Comparison of ENCODE assay signal across 15 cellular contexts in genomic region chr6:138239774-138240173, GRCh38. TPM values are rescaled to one million over a fixed set of nuclear protein-coding genes. Genes with fewer than 3 reads are reported as not detected.
DNase-seq lines count a peak whose midpoint lies in the region; ATAC-seq and TF ChIP-seq lines count a peak whose summit lies in the region.
"Had no signal": no experiment of that assay in that cellular context is flagged by ENCODE, and none has a peak within 500 bp of the region (broad histone marks: within the 10 kb centered on the region; RNA-seq: fewer than 3 reads in every experiment).

No MANE protein-coding gene starts in this region.

- H3K9ac ChIP-seq in trophoblast cell (ENCODE audit: low read length): no peak overlapping the region
- H3K9ac ChIP-seq: BLaER1 treated with 17β-estradiol and CSF1 and Interleukin-3, amounts not matched to agents 10 nM and 100 nM had no signal

- no peak overlapping the region for H2BK12ac ChIP-seq in trophoblast cell (ENCODE audit: low read length)

- H3K9me3 ChIP-seq in right lobe of liver (no peaks in the 10 kb centered on the region), trophoblast cell (ENCODE audit: insufficient read depth, low read depth, low read length) (no peaks in the 10 kb centered on the region)
- H3K9me3 ChIP-seq: BLaER1 treated with 17β-estradiol and CSF1 and Interleukin-3, amounts not matched to agents 10 nM and 100 nM; HAP-1 had no signal

- H3K4ac ChIP-seq in trophoblast cell (ENCODE audit: low read depth, low read length): no peak overlapping the region

- H3K36me3 ChIP-seq in right lobe of liver: no peaks in the 10 kb centered on the region
- H3K36me3 ChIP-seq in trophoblast cell (ENCODE audit: control insufficient read depth in 1 of 2, insufficient read depth in 2 of 2, low read length in 2 of 2): no peaks in the 10 kb centered on the region
- H3K36me3 ChIP-seq: BLaER1 treated with 17β-estradiol and CSF1 and Interleukin-3, amounts not matched to agents 10 nM and 100 nM; HAP-1 had no signal

- no peak overlapping the region for H4K12ac ChIP-seq in trophoblast cell (ENCODE audit: low read depth, low read length)

- DNase-seq in NCI-H1092 treated with DMSO at 0.1 percent for 48 hours (lab: John Stamatoyannopoulos, UW) (peak; percentile 0), NCI-H1092 (lab: John Stamatoyannopoulos, UW) (no peak), right lobe of liver (no peak), trophoblast cell (no peak), activated gamma-delta T cell treated with Interleukin-2 at 50 U/mL for 16 hours (no peak), H4 (ENCODE audit: low spot score) (no peak)
- DNase-seq: Calu3; CD4-positive, alpha-beta T cell; DMS79 treated with DMSO at 0.1 percent for 48 hours had no signal

- WGBS in right lobe of liver (ENCODE audit: insufficient coverage, low coverage, low lambda C conversion rate, missing lambda C conversion rate): 44% methylated on average over 1 of the region's 1 CpG
- no CpG with 5 or more reads among the region's 1 CpG for WGBS in trophoblast cell (ENCODE audit: extremely low coverage, insufficient coverage, insufficient read length)

- H3K14ac ChIP-seq in trophoblast cell (ENCODE audit: low read length): no peak overlapping the region

- H3K4me2 ChIP-seq in trophoblast cell (ENCODE audit: low read length): no peak overlapping the region
- H3K4me2 ChIP-seq: BLaER1 treated with 17β-estradiol and CSF1 and Interleukin-3, amounts not matched to agents 10 nM and 100 nM; GM23338 had no signal

- no peak overlapping the region for H3K18ac ChIP-seq in trophoblast cell (ENCODE audit: low read length)

- no peak overlapping the region for H2BK5ac ChIP-seq in trophoblast cell (ENCODE audit: low read depth, low read length, poor library complexity)

- no peak overlapping the region for H3K4me3 ChIP-seq in right lobe of liver
- H3K4me3 ChIP-seq in trophoblast cell (ENCODE audit: low read depth, low read length): no peak overlapping the region
- H3K4me3 ChIP-seq: BLaER1 treated with 17β-estradiol and CSF1 and Interleukin-3, amounts not matched to agents 10 nM and 100 nM; GM23338; HAP-1 had no signal

- H3K79me2 ChIP-seq in trophoblast cell (ENCODE audit: control insufficient read depth, insufficient read depth, low read length, poor library complexity): no peaks in the 10 kb centered on the region

- H3K4me1 ChIP-seq in right lobe of liver (peaks cover 0 to 8% (median 0%) of the 10 kb centered on the region in 4 donors), trophoblast cell (ENCODE audit: control insufficient read depth in 1 of 2, insufficient read depth in 2 of 2, low read length in 2 of 2) (no peaks in the 10 kb centered on the region)
- H3K4me1 ChIP-seq: BLaER1 treated with 17β-estradiol and CSF1 and Interleukin-3, amounts not matched to agents 10 nM and 100 nM; HAP-1 had no signal

- peak overlapping the region; percentile 78; the same call in 1 of the 2 replicates for H3K27ac ChIP-seq in C4-2B
- peak overlapping the region; percentile 98 for H3K27ac ChIP-seq in VCaP
- no peak overlapping the region for H3K27ac ChIP-seq in right lobe of liver
- H3K27ac ChIP-seq in trophoblast cell (ENCODE audit: low read depth, low read length): no peak overlapping the region
- H3K27ac ChIP-seq: BLaER1 treated with 17β-estradiol and CSF1 and Interleukin-3, amounts not matched to agents 10 nM and 100 nM had no signal

- H2AFZ ChIP-seq in trophoblast cell (ENCODE audit: insufficient read depth, low read length, poor library complexity): no peak overlapping the region
- H2AFZ ChIP-seq: GM23338 had no signal

- no peak overlapping the region for H4K91ac ChIP-seq in trophoblast cell (ENCODE audit: low read depth, low read length)

- no peak overlapping the region for H2BK120ac ChIP-seq in trophoblast cell (ENCODE audit: insufficient read depth, low read length, poor library complexity)

- H3K79me1 ChIP-seq in trophoblast cell (ENCODE audit: low read length): no peaks in the 10 kb centered on the region

- no peak overlapping the region for H4K8ac ChIP-seq in trophoblast cell (ENCODE audit: low read depth, low read length)

- H3K23ac ChIP-seq in trophoblast cell (ENCODE audit: low read length): no peak overlapping the region

- TF ChIP-seq CTCF in C4-2B (conservative IDR thresholded peaks at IDR 0.05) (no peak), VCaP (conservative IDR thresholded peaks at IDR 0.05) (no peak), right lobe of liver (IDR thresholded peaks at IDR 0.05) (no peak)

- H3K27me3 ChIP-seq in right lobe of liver (no peaks in the 10 kb centered on the region), trophoblast cell (ENCODE audit: insufficient read depth, low read length) (no peaks in the 10 kb centered on the region)
- H3K27me3 ChIP-seq: BLaER1 treated with 17β-estradiol and CSF1 and Interleukin-3, amounts not matched to agents 10 nM and 100 nM had no signal

- intact Hi-C loops in right lobe of liver (cut with DNase I): no loop called here

- no peak for TF ChIP-seq POLR2A in right lobe of liver (IDR thresholded peaks at IDR 0.05)

- H2AK5ac ChIP-seq in trophoblast cell (ENCODE audit: low read length): no peak overlapping the region

- ATAC-seq in right lobe of liver: peak; percentile 61 to 73 (median 72)
- ATAC-seq: GM23338 had no signal

RNA-seq across cellular contexts. Expression of gene PBOV1, which starts 21.5 kb away (rescaled TPM):
- not detected for total RNA-seq in right lobe of liver
- not detected in 2 replicates for polyA plus RNA-seq in trophoblast cell (2013)
- not detected in 2 replicates for total RNA-seq in H4 (2014; rRNA removed; shearing (Covaris generic))
- total RNA-seq: A172; Calu3; CD4-positive, alpha-beta T cell; GM23338 had no signal
- polyA plus RNA-seq: GM23338 had no signal

Comparison
In these comparisons a context has a peak if more than half of its experiments do, and no peak if none do; other contexts are left out.
1. H3K27ac ChIP-seq: peak in C4-2B (single experiment) and VCaP (single experiment); none in right lobe of liver (0 of 3) and trophoblast cell (single experiment).